ENCODE assay signal across 10 cellular contexts in the genomic region with DNA sequence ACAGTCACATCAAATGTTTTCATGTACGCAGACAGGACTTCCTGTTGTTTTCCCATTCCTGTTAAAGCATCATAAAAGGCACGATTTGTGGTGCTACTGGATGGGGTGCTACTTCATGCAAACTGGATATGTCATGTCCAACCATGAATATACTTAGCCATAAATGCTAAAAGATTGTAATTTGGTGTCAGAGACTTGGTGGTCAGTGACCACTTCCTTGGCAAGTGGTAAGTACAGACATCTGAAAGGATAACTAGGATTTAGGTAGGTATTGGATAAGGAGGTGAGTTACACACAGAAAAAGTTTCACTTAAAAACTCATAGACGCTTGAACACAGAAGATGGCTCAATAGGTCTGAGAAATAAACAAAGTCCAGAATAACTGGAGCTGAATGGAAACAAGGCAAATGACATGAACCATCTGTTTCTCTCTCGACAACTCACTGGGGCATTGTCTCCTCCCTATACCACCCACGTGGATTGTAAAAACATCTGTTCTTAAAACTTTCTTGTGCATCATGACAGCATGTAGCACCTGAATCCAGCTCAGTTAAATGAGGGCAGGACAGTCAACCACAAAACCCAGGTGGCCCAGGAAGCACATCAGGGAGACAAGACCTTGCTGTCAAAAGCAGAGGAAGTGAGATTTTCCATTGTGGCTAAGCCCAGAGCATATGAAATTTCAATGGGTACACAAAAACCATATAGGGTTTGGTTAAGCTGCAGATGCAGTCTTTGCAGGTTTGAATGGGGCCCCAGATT. TPM values are rescaled to one million over a fixed set of nuclear protein-coding genes. Genes with fewer than 3 reads are reported as not detected.
DNase-seq lines count a peak whose midpoint lies in the region; ATAC-seq and TF ChIP-seq lines count a peak whose summit lies in the region.
"Had no signal": no experiment of that assay in that cellular context is flagged by ENCODE, and none has a peak within 500 bp of the region (broad histone marks: within the 10 kb centered on the region; RNA-seq: fewer than 3 reads in every experiment).

No MANE protein-coding gene starts in this region.

- H3K4me3 ChIP-seq in OCI-LY1 (ENCODE audit: low read depth, low read length, poor library complexity, severe bottlenecking) (peak overlapping the region; percentile 95), Caco-2 (ENCODE audit: low read depth, low read length) (no peak overlapping the region)
- no peak overlapping the region for H3K4me3 ChIP-seq in effector memory CD4-positive, alpha-beta T cell (ENCODE audit: insufficient read depth, low read depth, low read length, poor library complexity, severe bottlenecking)

- H3K4me2 ChIP-seq in OCI-LY1 (ENCODE audit: low read length): peak overlapping the region; percentile 85

- H3K4me3 Mint-ChIP-seq in memory B cell (no peak overlapping the region), Caco-2 (ENCODE audit: unreplicated experiment) (no peak overlapping the region)

- peak overlapping the region; percentile 100 for H3K27ac ChIP-seq in OCI-LY1 (ENCODE audit: low read depth, low read length, poor library complexity, severe bottlenecking)
- no peak overlapping the region for H3K27ac ChIP-seq in effector memory CD4-positive, alpha-beta T cell (ENCODE audit: insufficient read depth, low read length, poor library complexity, severe bottlenecking)

- H3K9me3 Mint-ChIP-seq in memory B cell: no peaks in the 10 kb centered on the region
- H3K9me3 Mint-ChIP-seq in Caco-2 (ENCODE audit: unreplicated experiment): no peaks in the 10 kb centered on the region

- H4K20me1 ChIP-seq in OCI-LY1 (ENCODE audit: insufficient read depth, low read length): no peaks in the 10 kb centered on the region

- peaks cover 5% of the 10 kb centered on the region for H3K27me3 Mint-ChIP-seq in memory B cell
- peaks cover 8% of the 10 kb centered on the region for H3K27me3 Mint-ChIP-seq in Caco-2 (ENCODE audit: insufficient read depth, unreplicated experiment)

- CTCF ChIA-PET in Caco-2 (lab: Charles Lee): interaction anchor here (1.0 kb wide), 1 partner anchor 17 kb away, joined by 4 read pairs; no protein-coding TSS in a partner anchor

- POLR2A ChIA-PET in Caco-2 (lab: Charles Lee): interaction anchor here (0.6 kb wide), 1 partner anchor 567 kb away, joined by 3 read pairs; no protein-coding TSS in a partner anchor

- DNase-seq in HCEC 1CT: peak; percentile 15
- no peak for DNase-seq in memory B cell (ENCODE audit: low spot score in 2 of 2)
- DNase-seq in Ammon's horn (ENCODE audit: low spot score): no peak
- no peak for DNase-seq in Caco-2
- DNase-seq in AML-193 (lab: John Stamatoyannopoulos, UW): no peak
- no peak for DNase-seq in effector memory CD4-positive, alpha-beta T cell
- DNase-seq: NCI-H1930 had no signal

- peaks cover 34% of the 10 kb centered on the region for H3K79me2 ChIP-seq in OCI-LY1 (ENCODE audit: insufficient read depth, low read length)

- H3K27ac Mint-ChIP-seq in memory B cell (no peak overlapping the region), Caco-2 (ENCODE audit: unreplicated experiment) (no peak overlapping the region)

- H3K36me3 Mint-ChIP-seq in memory B cell (no peaks in the 10 kb centered on the region), Caco-2 (ENCODE audit: insufficient read depth, unreplicated experiment) (no peaks in the 10 kb centered on the region)

- no peaks in the 10 kb centered on the region for H3K9me2 ChIP-seq in OCI-LY1 (ENCODE audit: low read depth, low read length)

- H3F3A ChIP-seq in OCI-LY1 (ENCODE audit: insufficient read depth, low read length): peaks cover 15% of the 10 kb centered on the region

- no peak overlapping the region for H2AFZ ChIP-seq in OCI-LY1 (ENCODE audit: low read length)

- BruUV-seq in Caco-2 (replicated peaks; lab: Mats Ljungman, UMichigan): no TSS peak

- peaks cover 73% of the 10 kb centered on the region for H3K4me1 ChIP-seq in OCI-LY1 (ENCODE audit: insufficient read depth, low read length, severe bottlenecking)
- no peaks in the 10 kb centered on the region for H3K4me1 ChIP-seq in Caco-2
- peaks cover 24% of the 10 kb centered on the region for H3K4me1 ChIP-seq in effector memory CD4-positive, alpha-beta T cell (ENCODE audit: control insufficient read depth, insufficient read depth, low read length, poor library complexity, severe bottlenecking)

- H3K4me1 Mint-ChIP-seq in memory B cell: peaks cover 26% of the 10 kb centered on the region
- H3K4me1 Mint-ChIP-seq in Caco-2 (ENCODE audit: low read depth, unreplicated experiment): peaks cover 7% of the 10 kb centered on the region

- TF ChIP-seq CTCF in OCI-LY1 (IDR thresholded peaks at IDR 0.05; ENCODE audit: low read length) (no peak), Caco-2 (IDR thresholded peaks at IDR 0.05; ENCODE audit: insufficient read depth in 1 of 2, low read depth in 1 of 2, low read length in 1 of 2, severe bottlenecking in 1 of 2, unreplicated experiment in 1 of 2) (no peak)

- H3K36me3 ChIP-seq in OCI-LY1 (ENCODE audit: insufficient read depth, low read length) (peaks cover 21% of the 10 kb centered on the region), Caco-2 (ENCODE audit: control insufficient read depth, insufficient read depth, low read length) (no peaks in the 10 kb centered on the region)
- no peaks in the 10 kb centered on the region for H3K36me3 ChIP-seq in effector memory CD4-positive, alpha-beta T cell (ENCODE audit: control insufficient read depth, insufficient read depth, low read length)

- peak overlapping the region; percentile 96 for H3K9ac ChIP-seq in OCI-LY1 (ENCODE audit: low read length)

- H3K9me3 ChIP-seq in OCI-LY1 (ENCODE audit: low read length) (no peaks in the 10 kb centered on the region), Caco-2 (no peaks in the 10 kb centered on the region)
- no peaks in the 10 kb centered on the region for H3K9me3 ChIP-seq in effector memory CD4-positive, alpha-beta T cell (ENCODE audit: control insufficient read depth, low read length)

- intact Hi-C loops in Caco-2 (cut with micrococcal nuclease; ENCODE audit: unreplicated experiment): no loop called here

- H3K27me3 ChIP-seq in OCI-LY1 (ENCODE audit: insufficient read depth, low read length) (no peaks in the 10 kb centered on the region), Caco-2 (replicated peaks; ENCODE audit: control insufficient read depth, insufficient read depth, low read length) (no peaks in the 10 kb centered on the region)
- H3K27me3 ChIP-seq in effector memory CD4-positive, alpha-beta T cell (replicated peaks; ENCODE audit: control insufficient read depth, insufficient read depth, low read length, poor library complexity, severe bottlenecking): no peaks in the 10 kb centered on the region

- ATAC-seq in GM18868 (IDR thresholded peaks at IDR 0.05; ENCODE audit: unreplicated experiment) (peak; percentile 72), memory B cell (ENCODE audit: low read depth) (peak; percentile 91)

RNA-seq across cellular contexts. Expression of a gene that starts 22.1 kb away (rescaled TPM):
- not detected in 2 replicates for total RNA-seq in Caco-2 (2022)
- total RNA-seq: epithelial cell of proximal tubule had no signal
